In genomic region chr2:37667704-37668103, GRCh38 we compare ENCODE assay signal across 13 cellular contexts. TPM values are rescaled to one million over a fixed set of nuclear protein-coding genes. Genes with fewer than 3 reads are reported as not detected.
DNase-seq lines count a peak whose midpoint lies in the region; ATAC-seq, FAIRE-seq and TF ChIP-seq lines count a peak whose summit lies in the region.
"Had no signal": no experiment of that assay in that cellular context is flagged by ENCODE, and none has a peak within 500 bp of the region (broad histone marks: within the 10 kb centered on the region; RNA-seq: fewer than 3 reads in every experiment).

No MANE protein-coding gene starts in this region.

- 79 to 82% methylated on average over 2 of the region's 2 CpGs for WGBS in GM23248 (ENCODE audit: low coverage in 1 of 2, low lambda C conversion rate in 2 of 2, missing lambda C conversion rate in 2 of 2), 2 experiments
- WGBS in mammary epithelial cell (ENCODE audit: low coverage, missing lambda C conversion rate): 97% methylated on average over 2 of the region's 2 CpGs

- H3K79me2 ChIP-seq in ACC112 (ENCODE audit: control insufficient read depth, insufficient read depth, low read length, unreplicated experiment): peaks cover 87% of the 10 kb centered on the region
- H3K79me2 ChIP-seq in GM23248 (ENCODE audit: insufficient read depth): peaks cover 86% of the 10 kb centered on the region
- H3K79me2 ChIP-seq in mammary epithelial cell (ENCODE audit: insufficient read depth, low read length): peaks cover 88% of the 10 kb centered on the region
- H3K79me2 ChIP-seq in neural cell (replicated peaks; ENCODE audit: insufficient read depth, low read length): peaks cover 57% of the 10 kb centered on the region

- dilution Hi-C loops in mammary epithelial cell (cut with HindIII; ENCODE audit: low sequenced_read_pairs): no loop called here

- CTCF ChIA-PET in mammary epithelial cell (lab: Charles Lee; ENCODE audit: low non-redundant PET): no interaction called here

- H3K9me2 ChIP-seq in GM23248 (ENCODE audit: insufficient read depth): no peaks in the 10 kb centered on the region
- no peaks in the 10 kb centered on the region for H3K9me2 ChIP-seq in neural cell (ENCODE audit: insufficient read depth, low read length)

- H3K4me2 ChIP-seq in GM23248 (ENCODE audit: unreplicated experiment) (peak overlapping the region; percentile 93), mammary epithelial cell (ENCODE audit: insufficient read depth, low read depth, low read length) (peak overlapping the region; percentile 90), neural cell (ENCODE audit: low read length) (peak overlapping the region; percentile 95)

- H3K27me3 ChIP-seq in ACC112 (ENCODE audit: insufficient read depth, low read length): no peaks in the 10 kb centered on the region
- no peaks in the 10 kb centered on the region for H3K27me3 ChIP-seq in GM23248 (replicated peaks; ENCODE audit: insufficient read depth)
- H3K27me3 ChIP-seq in mammary epithelial cell (ENCODE audit: insufficient read depth, low read length): no peaks in the 10 kb centered on the region
- H3K27me3 ChIP-seq in neural cell (ENCODE audit: insufficient read depth, low read depth, low read length): no peaks in the 10 kb centered on the region

- no peak for TF ChIP-seq RAD21 in neural cell (conservative IDR thresholded peaks at IDR 0.05)

- in situ Hi-C loops in GM23248 (cut with MboI) (no loop called here), mammary epithelial cell (cut with MboI; ENCODE audit: low sequenced_read_pairs in 2 of 2) (loop anchor here in 1 of 2 donors (5.0 kb wide), 1 partner anchor 140 kb away; no protein-coding TSS in a partner anchor)

- ATAC-seq in GM18868 (IDR thresholded peaks at IDR 0.05; ENCODE audit: unreplicated experiment): no peak

- TF ChIP-seq CTCF in mammary epithelial cell (conservative IDR thresholded peaks at IDR 0.05 in 1 of 2, IDR thresholded peaks at IDR 0.05 in 1 of 2; ENCODE audit: extremely low read depth in 1 of 2, insufficient read depth in 1 of 2, low read depth in 1 of 2, low read length in 2 of 2) (no peak), neural cell (IDR thresholded peaks at IDR 0.05; ENCODE audit: poor library complexity, severe bottlenecking) (no peak)

- H2AFZ ChIP-seq in ACC112 (ENCODE audit: low read length, unreplicated experiment) (no peak overlapping the region), GM23248 (no peak overlapping the region), mammary epithelial cell (ENCODE audit: low read depth, low read length) (no peak overlapping the region), neural cell (ENCODE audit: low read depth, low read length) (no peak overlapping the region)

- H3K4me3 ChIP-seq in ACC112 (ENCODE audit: low read depth, low read length): peak overlapping the region; percentile 14; the same call in 1 of the 2 replicates
- peak overlapping the region; percentile 100 for H3K4me3 ChIP-seq in GM23248
- H3K4me3 ChIP-seq in mammary epithelial cell (replicated peaks in 1 of 3; ENCODE audit: insufficient read depth in 1 of 3, low read depth in 2 of 3, low read length in 3 of 3): peak overlapping the region in 2 of 3 experiments; percentile 81 to 88
- peak overlapping the region; percentile 92 for H3K4me3 ChIP-seq in neural cell (ENCODE audit: low read length)

- H3K36me3 ChIP-seq in ACC112 (ENCODE audit: insufficient read depth, low read length) (peaks cover 12% of the 10 kb centered on the region; the same call in 1 of the 2 replicates), GM23248 (ENCODE audit: low read depth) (peaks cover 67% of the 10 kb centered on the region), mammary epithelial cell (ENCODE audit: insufficient read depth, low read length) (peaks cover 22% of the 10 kb centered on the region), neural cell (ENCODE audit: insufficient read depth, low read length) (peaks cover 5% of the 10 kb centered on the region)

- DNase-seq in GM23248: no peak
- DNase-seq in mammary epithelial cell: no peak
- DNase-seq in RCC 7860 (ENCODE audit: low spot score): no peak
- DNase-seq in NCI-H1436 treated with DMSO at 0.1 percent for 48 hours (lab: John Stamatoyannopoulos, UW): no peak
- no peak for DNase-seq in NCI-H2227 treated with DMSO at 0.1 percent for 48 hours (lab: John Stamatoyannopoulos, UW)
- DNase-seq: NCI-H1092, NCI-H510A, SHP77, WERI-Rb-1 had no signal

- H3K27ac ChIP-seq in ACC112 (ENCODE audit: low read depth, low read length) (no peak overlapping the region), GM23248 (no peak overlapping the region), mammary epithelial cell (ENCODE audit: insufficient read depth, low read depth, low read length) (no peak overlapping the region), neural cell (ENCODE audit: low read length) (no peak overlapping the region)
- H3K27ac ChIP-seq: WERI-Rb-1 had no signal

- H3K9ac ChIP-seq in GM23248: peak overlapping the region; percentile 86
- H3K9ac ChIP-seq in mammary epithelial cell (ENCODE audit: insufficient read depth, low read length): no peak overlapping the region
- no peak overlapping the region for H3K9ac ChIP-seq in neural cell (ENCODE audit: low read length)

- H3K9me3 ChIP-seq in GM23248 (ENCODE audit: low read depth): no peaks in the 10 kb centered on the region
- H3K9me3 ChIP-seq in mammary epithelial cell (replicated peaks; ENCODE audit: insufficient read depth, low read length): no peaks in the 10 kb centered on the region
- H3K9me3 ChIP-seq in neural cell (ENCODE audit: low read length): no peaks in the 10 kb centered on the region

- BruUV-seq in mammary epithelial cell (replicated peaks; lab: Mats Ljungman, UMichigan): no TSS peak

- TF ChIP-seq EP300 in neural cell (conservative IDR thresholded peaks at IDR 0.05; ENCODE audit: poor library complexity, severe bottlenecking): no peak

- H3K4me1 ChIP-seq in ACC112 (ENCODE audit: control insufficient read depth, insufficient read depth, low read length, unreplicated experiment): peaks cover 43% of the 10 kb centered on the region
- peaks cover 40% of the 10 kb centered on the region for H3K4me1 ChIP-seq in GM23248 (ENCODE audit: insufficient read depth)
- peaks cover 24% of the 10 kb centered on the region for H3K4me1 ChIP-seq in mammary epithelial cell (ENCODE audit: insufficient read depth, low read length)

- intact Hi-C loops in mammary epithelial cell (cut with micrococcal nuclease): no loop called here

- H3F3A ChIP-seq in GM23248 (ENCODE audit: insufficient read depth): peaks cover 68% of the 10 kb centered on the region
- no peaks in the 10 kb centered on the region for H3F3A ChIP-seq in neural cell (ENCODE audit: insufficient read depth, low read length, poor library complexity, severe bottlenecking)

- H4K20me1 ChIP-seq in GM23248 (ENCODE audit: insufficient read depth) (peaks cover 7% of the 10 kb centered on the region; the same call in 1 of the 2 replicates), mammary epithelial cell (ENCODE audit: insufficient read depth, low read length) (peaks cover 8% of the 10 kb centered on the region), neural cell (ENCODE audit: insufficient read depth) (peaks cover 3% of the 10 kb centered on the region)

- FAIRE-seq in RCC 7860 (lab: Jason Lieb, UNC): no peak
- FAIRE-seq: G401.6 had no signal

TF ChIP-seq in neural cell, 6 proteins besides CTCF, POLR2A, EP300 and RAD21:
- no peak for TF ChIP-seq EZH2 (IDR thresholded peaks at IDR 0.05; ENCODE audit: borderline replicate concordance, insufficient read depth, low read length, poor library complexity, severe bottlenecking)
- no peak for TF ChIP-seq POLR2AphosphoS5 (IDR thresholded peaks at IDR 0.05)
- TF ChIP-seq, protein P1, sequence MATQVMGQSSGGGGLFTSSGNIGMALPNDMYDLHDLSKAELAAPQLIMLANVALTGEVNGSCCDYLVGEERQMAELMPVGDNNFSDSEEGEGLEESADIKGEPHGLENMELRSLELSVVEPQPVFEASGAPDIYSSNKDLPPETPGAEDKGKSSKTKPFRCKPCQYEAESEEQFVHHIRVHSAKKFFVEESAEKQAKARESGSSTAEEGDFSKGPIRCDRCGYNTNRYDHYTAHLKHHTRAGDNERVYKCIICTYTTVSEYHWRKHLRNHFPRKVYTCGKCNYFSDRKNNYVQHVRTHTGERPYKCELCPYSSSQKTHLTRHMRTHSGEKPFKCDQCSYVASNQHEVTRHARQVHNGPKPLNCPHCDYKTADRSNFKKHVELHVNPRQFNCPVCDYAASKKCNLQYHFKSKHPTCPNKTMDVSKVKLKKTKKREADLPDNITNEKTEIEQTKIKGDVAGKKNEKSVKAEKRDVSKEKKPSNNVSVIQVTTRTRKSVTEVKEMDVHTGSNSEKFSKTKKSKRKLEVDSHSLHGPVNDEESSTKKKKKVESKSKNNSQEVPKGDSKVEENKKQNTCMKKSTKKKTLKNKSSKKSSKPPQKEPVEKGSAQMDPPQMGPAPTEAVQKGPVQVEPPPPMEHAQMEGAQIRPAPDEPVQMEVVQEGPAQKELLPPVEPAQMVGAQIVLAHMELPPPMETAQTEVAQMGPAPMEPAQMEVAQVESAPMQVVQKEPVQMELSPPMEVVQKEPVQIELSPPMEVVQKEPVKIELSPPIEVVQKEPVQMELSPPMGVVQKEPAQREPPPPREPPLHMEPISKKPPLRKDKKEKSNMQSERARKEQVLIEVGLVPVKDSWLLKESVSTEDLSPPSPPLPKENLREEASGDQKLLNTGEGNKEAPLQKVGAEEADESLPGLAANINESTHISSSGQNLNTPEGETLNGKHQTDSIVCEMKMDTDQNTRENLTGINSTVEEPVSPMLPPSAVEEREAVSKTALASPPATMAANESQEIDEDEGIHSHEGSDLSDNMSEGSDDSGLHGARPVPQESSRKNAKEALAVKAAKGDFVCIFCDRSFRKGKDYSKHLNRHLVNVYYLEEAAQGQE (IDR thresholded peaks at IDR 0.05; ENCODE audit: borderline replicate concordance): no peak
- no peak for TF ChIP-seq SMC3 (conservative IDR thresholded peaks at IDR 0.05; ENCODE audit: poor library complexity)
- no peak for TF ChIP-seq MXI1 (conservative IDR thresholded peaks at IDR 0.05; ENCODE audit: poor library complexity, severe bottlenecking)
- no peak for TF ChIP-seq TAF1 (IDR thresholded peaks at IDR 0.05; ENCODE audit: low read depth)

RNA-seq across cellular contexts. Expression of gene CDC42EP3, which starts 3.7 kb away (rescaled TPM):
- 144 and 166 TPM in 2 replicates for total RNA-seq in GM23248 (2014; rRNA removed; shearing (Covaris generic))
- 289 and 295 TPM in 2 replicates for polyA plus RNA-seq in GM23248 (2016; fragmentation: Nextera tagmentation; extraction: Ambion mirVana)
- 100 to 1,000 TPM in 1 of 2 donors, 10 to 100 TPM in 1; 96.7 to 276 TPM for total RNA-seq in mammary epithelial cell
- 84.4 TPM for polyA plus RNA-seq in mammary epithelial cell
- polyA minus RNA-seq in mammary epithelial cell: 192 TPM
- 23.7 and 25.2 TPM in 2 replicates for polyA plus RNA-seq in neural cell
- polyA minus RNA-seq in neural cell: 44.3 and 53.3 TPM in 2 replicates

Comparison
In these comparisons a context has a peak if more than half of its experiments do, and no peak if none do; other contexts are left out.
1. H3K4me3 ChIP-seq: peak in every context shown above with its lines; median percentile 100 in GM23248; 92 in neural cell; 84 in mammary epithelial cell; 14 in ACC112.